Comparison of ENCODE assay signal across 8 cellular contexts in genomic region chr12:30754750-30755394, GRCh38. TPM values are rescaled to one million over a fixed set of nuclear protein-coding genes. Genes with fewer than 3 reads are reported as not detected.
A peak's percentile ranks its signal among the peaks of the same experiment; 100 is the strongest.
DNase-seq lines count a peak whose midpoint lies in the region; ATAC-seq and TF ChIP-seq lines count a peak whose summit lies in the region.

Gene CAPRIN2, minus strand, starts transcription at chr12:30754951. Its CDS starts 1,431 bp downstream, at chr12:30753520.

- TF ChIP-seq CTCF in mucosa of descending colon (IDR thresholded peaks at IDR 0.05): peak; percentile 59

- peak; percentile 69 for TF ChIP-seq RAD21 in Ishikawa (IDR thresholded peaks at IDR 0.05; ENCODE audit: low read depth)

- intact Hi-C loops in mucosa of descending colon (cut with DNase I, micrococcal nuclease): loop anchor here in 1 of 2 donors (10.0 kb wide), 1 partner anchor 60 kb away; the partner anchor contains the start of gene IPO8

- H3K4me3 ChIP-seq in mucosa of descending colon: peak within 1 kb of the TSS; percentile 54

- ATAC-seq in GM21619 (IDR thresholded peaks at IDR 0.05; ENCODE audit: unreplicated experiment): peak; percentile 91
- peak; percentile 98 for ATAC-seq in mucosa of descending colon

- H3K4me1 ChIP-seq in mucosa of descending colon (ENCODE audit: low read depth): peaks cover 9% of the 10 kb centered on the region

- H3K36me3 ChIP-seq in mucosa of descending colon (ENCODE audit: low read depth): peaks cover 6% of the 10 kb centered on the region

- H3K9me3 ChIP-seq in mucosa of descending colon: no peaks in the 10 kb centered on the region

- DNase-seq in DMS153 treated with DMSO at 0.1 percent for 48 hours (lab: John Stamatoyannopoulos, UW; ENCODE audit: unreplicated experiment) (peak; percentile 91), OCI-M1 (lab: John Stamatoyannopoulos, UW) (peak; percentile 97), activated T-cell treated with anti-CD3 and anti-CD28 coated beads for 48 hours (ENCODE audit: low read depth) (peak; percentile 95), epithelial cell of prostate (ENCODE audit: low read depth, low spot score) (peak; percentile 74), mucosa of descending colon (peak; percentile 98 to 99 (median 98))
- DNase-seq in stimulated activated CD8-positive, alpha-beta memory T cell treated with anti-CD3 and anti-CD28 coated beads, Interleukin-4, amount 100 ng/mL, for 1 hour (ENCODE audit: low read depth in 2 of 2, low spot score in 1 of 2): peak; percentile 80 to 88

- H3K27ac ChIP-seq in epithelial cell of prostate: peak within 1 kb of the TSS; percentile 80

- peak; percentile 45; the same call in 1 of the 2 replicates for TF ChIP-seq EP300 in Ishikawa (IDR thresholded peaks at IDR 0.05; ENCODE audit: borderline replicate concordance)

TF ChIP-seq in Ishikawa, 13 proteins besides CTCF, POLR2A, EP300 and RAD21:
- TF ChIP-seq FOXM1 (IDR thresholded peaks at IDR 0.05; ENCODE audit: borderline replicate concordance, low read depth): no peak
- peak; percentile 39; the same call in 1 of the 2 replicates for TF ChIP-seq USF1 (IDR thresholded peaks at IDR 0.05)
- no peak; the same call in 1 of the 2 replicates for TF ChIP-seq CREB1 (IDR thresholded peaks at IDR 0.05; ENCODE audit: low read depth)
- TF ChIP-seq ZBTB7A (IDR thresholded peaks at IDR 0.05; ENCODE audit: low read depth): no peak; the same call in 1 of the 2 replicates
- no peak for TF ChIP-seq REST (IDR thresholded peaks at IDR 0.05; ENCODE audit: low read depth)
- peak; percentile 90 for TF ChIP-seq MAX (IDR thresholded peaks at IDR 0.05)
- TF ChIP-seq EGR1 (IDR thresholded peaks at IDR 0.05): peak; percentile 84
- no peak; the same call in 1 of the 2 replicates for TF ChIP-seq NFIC (IDR thresholded peaks at IDR 0.05)
- peak; percentile 5 for TF ChIP-seq YY1 (IDR thresholded peaks at IDR 0.05; ENCODE audit: low read depth)
- peak; percentile 86 for TF ChIP-seq TAF1 (IDR thresholded peaks at IDR 0.05; ENCODE audit: low read depth)
- TF ChIP-seq CEBPB (IDR thresholded peaks at IDR 0.05): no peak
- TF ChIP-seq TEAD4 (IDR thresholded peaks at IDR 0.05): no peak; the same call in 1 of the 2 replicates
- TF ChIP-seq TCF12 (IDR thresholded peaks at IDR 0.05; ENCODE audit: low read depth): peak; percentile 75

RNA-seq across cellular contexts. Expression of gene CAPRIN2, which starts in this region (rescaled TPM):
- total RNA-seq in mucosa of descending colon: 10 to 100 TPM in 2 of 3 donors, 1 to 10 TPM in 1; 7.3 to 21.4 (median 15.2) TPM

Comparison
In these comparisons a context has a peak if more than half of its experiments do, and no peak if none do; other contexts are left out.
1. Peak in every context shown above with its lines: DNase-seq, ATAC-seq, H3K4me3 ChIP-seq and H3K27ac ChIP-seq.